In genomic region chr16:80210787-80211186, GRCh38 we compare ENCODE assay signal across 13 cellular contexts.
"Had no signal": no experiment of that assay in that cellular context is flagged by ENCODE, and none has a peak within 500 bp of the region (broad histone marks: within the 10 kb centered on the region; RNA-seq: fewer than 3 reads in every experiment).

No MANE protein-coding gene starts in this region.

- H3K4me1 Mint-ChIP-seq: naive thymus-derived CD4-positive, alpha-beta T cell; nephron progenitor cell had no signal

- H3K36me3 Mint-ChIP-seq: naive thymus-derived CD4-positive, alpha-beta T cell; type B pancreatic cell had no signal

- H3K27ac Mint-ChIP-seq: naive thymus-derived CD4-positive, alpha-beta T cell; nephron progenitor cell; type B pancreatic cell had no signal

- ATAC-seq: gastrocnemius medialis; left colon; naive thymus-derived CD4-positive, alpha-beta T cell had no signal

- DNase-seq: cortex of kidney; effector CD8-positive, alpha-beta T cell; gastrocnemius medialis; kidney; left colon; mammary epithelial cell; naive thymus-derived CD4-positive, alpha-beta T cell; nephron progenitor cell; small intestine; stimulated activated CD4-positive, alpha-beta T cell treated with anti-CD3 and anti-CD28 coated beads, Interleukin-12 subunit alpha, Interleukin-12 subunit beta, amount 100 ng/mL, for 4 hours; stimulated activated naive CD4-positive, alpha-beta T cell treated with Interleukin-2 at 50 U/mL for 16 hours; thyroid gland had no signal

- H3K4me3 Mint-ChIP-seq: naive thymus-derived CD4-positive, alpha-beta T cell; nephron progenitor cell; type B pancreatic cell had no signal

- H3K9me3 Mint-ChIP-seq: nephron progenitor cell, type B pancreatic cell had no signal
